Comparison of ENCODE assay signal across 17 cellular contexts in genomic region chr17:40615989-40616476, GRCh38. TPM values are rescaled to one million over a fixed set of nuclear protein-coding genes. Genes with fewer than 3 reads are reported as not detected.
DNase-seq lines count a peak whose midpoint lies in the region; ATAC-seq, FAIRE-seq and TF ChIP-seq lines count a peak whose summit lies in the region.
"Had no signal": no experiment of that assay in that cellular context is flagged by ENCODE, and none has a peak within 500 bp of the region (broad histone marks: within the 10 kb centered on the region; RNA-seq: fewer than 3 reads in every experiment).

No MANE protein-coding gene starts in this region.

- 88% methylated on average over 7 of the region's 8 CpGs; no CpG with 5 or more reads in 1 of the 2 experiments for WGBS in H1 (ENCODE audit: extremely low coverage in 1 of 2, insufficient coverage in 1 of 2, insufficient read length in 1 of 2, insufficient replicate concordance in 2 of 2, low coverage in 1 of 2, low lambda C conversion rate in 2 of 2, missing lambda C conversion rate in 1 of 2), 2 experiments
- WGBS in suprapubic skin: 94% methylated on average over 8 of the region's 8 CpGs

- H3K23ac ChIP-seq in H1 (ENCODE audit: insufficient read length): no peak overlapping the region

- H3K79me1 ChIP-seq in H1 (ENCODE audit: low read depth, low read length): no peaks in the 10 kb centered on the region

- no peak overlapping the region for H3K14ac ChIP-seq in H1 (ENCODE audit: insufficient read length)

- TF ChIP-seq POLR2A in H1 (IDR thresholded peaks at IDR 0.05; ENCODE audit: control extremely low read depth in 1 of 2, low read depth in 2 of 2, low read length in 2 of 2) (no peak), suprapubic skin (IDR thresholded peaks at IDR 0.05) (no peak)

- no peaks in the 10 kb centered on the region for H3K9me3 Mint-ChIP-seq in natural killer cell treated with Interleukin-12 subunit alpha and Interleukin-12 subunit beta and Interleukin-15 and Interleukin-18, amount 100 ng/mL, for 72 hours
- H3K9me3 Mint-ChIP-seq in natural killer cell (no peaks in the 10 kb centered on the region), T-cell (no peaks in the 10 kb centered on the region)
- H3K9me3 Mint-ChIP-seq: immature natural killer cell had no signal

- no peak for FAIRE-seq in H1 (lab: Jason Lieb, UNC)
- FAIRE-seq: HTR-8/SVneo had no signal

- H2BK15ac ChIP-seq in H1 (ENCODE audit: low read length): no peak overlapping the region

- H2BK12ac ChIP-seq in H1 (ENCODE audit: low read depth, low read length): no peak overlapping the region

- CTCF ChIA-PET in T-cell (lab: Charles Lee) (interaction anchor here (0.6 to 1.9 kb wide), 14 partner anchors 11 to 298 kb away, joined by 3 to 25 read pairs (median 3); partner anchors contain the start of gene SMARCE1 (in 1 of the 2)), H1 (lab: Charles Lee; ENCODE audit: partially characterized antibody) (interaction anchor here (0.7 to 4.4 kb wide), 23 partner anchors 11 to 254 kb away, joined by 3 to 43 read pairs (median 4); partner anchors contain the start of gene KRT222)

- H3K56ac ChIP-seq in H1 (replicated peaks; ENCODE audit: insufficient read length, low read depth, low read length): no peak overlapping the region

- H4K8ac ChIP-seq in H1 (ENCODE audit: extremely low read depth, insufficient read depth, low read length): no peak overlapping the region; the same call in 1 of the 2 replicates

- H4K20me1 ChIP-seq in H1 (replicated peaks in 1 of 2; ENCODE audit: control insufficient read depth in 1 of 2, insufficient read depth in 2 of 2, low read length in 2 of 2): no peaks in the 10 kb centered on the region

- no peaks in the 10 kb centered on the region for H3K27me3 ChIP-seq in H1 (replicated peaks in 1 of 4; ENCODE audit: control insufficient read depth in 3 of 4, extremely low read depth in 1 of 4, insufficient read depth in 3 of 4, low read length in 3 of 4)
- no peaks in the 10 kb centered on the region for H3K27me3 ChIP-seq in suprapubic skin

- no peak overlapping the region for H3K9ac ChIP-seq in H1 (replicated peaks in 1 of 4; ENCODE audit: extremely low read depth in 1 of 4, low read depth in 3 of 4, low read length in 3 of 4)
- H3K9ac ChIP-seq: SK-N-SH had no signal

- peak overlapping the region; percentile 51 to 80 for H3K27ac Mint-ChIP-seq in natural killer cell treated with Interleukin-12 subunit alpha and Interleukin-12 subunit beta and Interleukin-15 and Interleukin-18, amount 100 ng/mL, for 72 hours
- H3K27ac Mint-ChIP-seq in natural killer cell (peak overlapping the region in 1 of 2 donors; percentile 44), T-cell (peak overlapping the region; percentile 87 to 100)

- peak overlapping the region; percentile 81 for H2AFZ ChIP-seq in H1 (ENCODE audit: low read length)

- no peaks in the 10 kb centered on the region; the same call in 1 of the 2 replicates for H3K23me2 ChIP-seq in H1 (ENCODE audit: low read depth, low read length)

- no peak for TF ChIP-seq EP300 in H1 (IDR thresholded peaks at IDR 0.05; ENCODE audit: borderline replicate concordance in 1 of 2, low read depth in 2 of 2, low read length in 2 of 2)
- no peak for TF ChIP-seq EP300 in suprapubic skin (IDR thresholded peaks at IDR 0.05)

- H3K27ac ChIP-seq in H1 (ENCODE audit: low read depth, low read length) (no peak overlapping the region), suprapubic skin (no peak overlapping the region)

- peaks cover 0 to 4% of the 10 kb centered on the region in 2 donors for H3K27me3 Mint-ChIP-seq in natural killer cell treated with Interleukin-12 subunit alpha and Interleukin-12 subunit beta and Interleukin-15 and Interleukin-18, amount 100 ng/mL, for 72 hours
- H3K27me3 Mint-ChIP-seq in natural killer cell (ENCODE audit: low read depth in 2 of 2): peaks cover 0 to 15% of the 10 kb centered on the region in 2 donors
- no peaks in the 10 kb centered on the region for H3K27me3 Mint-ChIP-seq in T-cell

- H4K5ac ChIP-seq in H1 (ENCODE audit: insufficient read length, low read depth, low read length): no peak overlapping the region

- no peak overlapping the region for H2BK20ac ChIP-seq in H1 (ENCODE audit: low read length)

- TF ChIP-seq CTCF in natural killer cell (IDR thresholded peaks at IDR 0.05) (no peak), H1 (IDR thresholded peaks at IDR 0.05; ENCODE audit: control extremely low read depth in 1 of 3, insufficient read depth in 1 of 3, low read depth in 1 of 3, low read length in 3 of 3) (no peak), suprapubic skin (IDR thresholded peaks at IDR 0.05) (no peak)

- H3K79me2 ChIP-seq in H1 (ENCODE audit: control insufficient read depth in 1 of 2, insufficient read depth in 2 of 2, low read length in 2 of 2): no peaks in the 10 kb centered on the region

- no peaks in the 10 kb centered on the region for H3K36me3 ChIP-seq in H1 (ENCODE audit: control insufficient read depth in 2 of 4, insufficient read depth in 4 of 4, low read length in 3 of 4)
- H3K36me3 ChIP-seq in suprapubic skin: no peaks in the 10 kb centered on the region

- no peak overlapping the region for H2AK5ac ChIP-seq in H1 (ENCODE audit: low read depth, low read length)

- POLR2A ChIA-PET in T-cell (lab: Charles Lee): interaction anchor here (0.5 to 3.4 kb wide), 13 partner anchors 18 to 84 kb away, joined by 3 to 32 read pairs (median 4); partner anchors contain the start of gene CCR7 (in 1 of the 2)
- POLR2A ChIA-PET in H1 (lab: Charles Lee; ENCODE audit: partially characterized antibody): interaction anchor here (0.6 to 1.5 kb wide), 4 partner anchors 9 to 1073 kb away, joined by 3 to 4 read pairs (median 3); partner anchors contain the start of gene SMARCE1

- no peaks in the 10 kb centered on the region for H3K9me3 ChIP-seq in H1 (ENCODE audit: insufficient read depth in 2 of 2, low read depth in 1 of 2, low read length in 1 of 2)
- H3K9me3 ChIP-seq in suprapubic skin: no peaks in the 10 kb centered on the region
- H3K9me3 ChIP-seq: SK-N-SH had no signal

- peak overlapping the region; percentile 1 for H3K4me3 Mint-ChIP-seq in natural killer cell treated with Interleukin-12 subunit alpha and Interleukin-12 subunit beta and Interleukin-15 and Interleukin-18, amount 100 ng/mL, for 72 hours
- no peak overlapping the region for H3K4me3 Mint-ChIP-seq in natural killer cell
- peak overlapping the region in 1 of 3 donors; percentile 94 for H3K4me3 Mint-ChIP-seq in T-cell
- H3K4me3 Mint-ChIP-seq: immature natural killer cell had no signal

- no peak overlapping the region for H4K91ac ChIP-seq in H1 (replicated peaks; ENCODE audit: insufficient read length, low read length)

- H3K18ac ChIP-seq in H1 (ENCODE audit: extremely low read depth, low read length): no peak overlapping the region

- H3K4me2 ChIP-seq in H1 (ENCODE audit: insufficient read depth in 1 of 2, low read depth in 2 of 2, low read length in 2 of 2): no peak overlapping the region
- H3K4me2 ChIP-seq: SK-N-SH had no signal

- intact Hi-C loops in natural killer cell (cut with micrococcal nuclease): no loop called here

- no peak for DNase-seq in natural killer cell treated with Interleukin-12 subunit alpha and Interleukin-12 subunit beta and Interleukin-15 and Interleukin-18, amount 100 ng/mL, for 72 hours (ENCODE audit: low spot score)
- DNase-seq in natural killer cell (no peak), T-cell (no peak), H1 (ENCODE audit: low read depth in 1 of 2, low spot score in 2 of 2) (no peak), suprapubic skin (ENCODE audit: low spot score in 2 of 2) (no peak), NCI-H524 (lab: John Stamatoyannopoulos, UW) (no peak), NCI-H2029 treated with DMSO at 0.1 percent for 48 hours (lab: John Stamatoyannopoulos, UW) (no peak)
- DNase-seq: immature natural killer cell, NCI-H187 treated with DMSO at 0.1 percent for 48 hours had no signal

- no peaks in the 10 kb centered on the region for H3K36me3 Mint-ChIP-seq in natural killer cell treated with Interleukin-12 subunit alpha and Interleukin-12 subunit beta and Interleukin-15 and Interleukin-18, amount 100 ng/mL, for 72 hours
- H3K36me3 Mint-ChIP-seq in natural killer cell (no peaks in the 10 kb centered on the region), T-cell (no peaks in the 10 kb centered on the region)
- H3K36me3 Mint-ChIP-seq: immature natural killer cell had no signal

- H3K4me3 ChIP-seq in H1 (ENCODE audit: extremely low read depth in 1 of 4, insufficient read depth in 2 of 4, low read depth in 3 of 4, low read length in 4 of 4) (no peak overlapping the region), suprapubic skin (no peak overlapping the region)
- H3K4me3 ChIP-seq: lung had no signal

- ATAC-seq in natural killer cell treated with Interleukin-12 subunit alpha and Interleukin-12 subunit beta and Interleukin-15 and Interleukin-18, amount 100 ng/mL, for 72 hours: no peak
- no peak for ATAC-seq in natural killer cell
- no peak for ATAC-seq in T-cell (replicated peaks in 1 of 4)
- ATAC-seq in HG03571 (IDR thresholded peaks at IDR 0.05; ENCODE audit: unreplicated experiment): no peak

- no peak overlapping the region for H2BK5ac ChIP-seq in H1 (ENCODE audit: low read depth, low read length)

- H3K4me1 ChIP-seq in H1 (replicated peaks in 1 of 4; ENCODE audit: control insufficient read depth in 3 of 4, insufficient read depth in 4 of 4, low read length in 3 of 4): no peaks in the 10 kb centered on the region
- peaks cover 37% of the 10 kb centered on the region for H3K4me1 ChIP-seq in suprapubic skin

- no peak overlapping the region for H2BK120ac ChIP-seq in H1 (replicated peaks; ENCODE audit: low read depth, low read length)

- no peak for TF ChIP-seq RAD21 in H1 (IDR thresholded peaks at IDR 0.05 in 1 of 2, conservative IDR thresholded peaks at IDR 0.05 in 1 of 2; ENCODE audit: low read depth in 2 of 2, low read length in 2 of 2)

- peaks cover 48 to 68% of the 10 kb centered on the region in 2 donors for H3K4me1 Mint-ChIP-seq in natural killer cell treated with Interleukin-12 subunit alpha and Interleukin-12 subunit beta and Interleukin-15 and Interleukin-18, amount 100 ng/mL, for 72 hours (ENCODE audit: low read depth in 2 of 2)
- H3K4me1 Mint-ChIP-seq in natural killer cell (peaks cover 9% of the 10 kb centered on the region in 2 donors), T-cell (peaks cover 70 to 86% (median 70%) of the 10 kb centered on the region in 3 donors)

- no peak overlapping the region for H3K4ac ChIP-seq in H1 (replicated peaks; ENCODE audit: insufficient read length, low read depth, low read length)

RNA-seq across cellular contexts. Expression of gene SMARCE1, which starts 31.6 kb away (rescaled TPM):
- total RNA-seq in natural killer cell treated with Interleukin-12 subunit alpha and Interleukin-12 subunit beta and Interleukin-15 and Interleukin-18, amount 100 ng/mL, for 72 hours: 10 to 100 TPM; 76.2 to 94.6 TPM
- 100 to 1,000 TPM in 2 of 3 donors, 10 to 100 TPM in 1; 87.8 to 102 (median 101) TPM for total RNA-seq in natural killer cell
- total RNA-seq in T-cell: 10 to 100 TPM; 72.6 to 80.8 (median 75.8) TPM
- 131 and 142 TPM in 2 replicates for total RNA-seq in H1 (2021; fragmentation: NEBNext Ultra II Directional; extraction: Animal tissue kit (Norgen Biotek cat#: 25700))
- polyA plus RNA-seq in H1 (2011; rRNA removed): 20.2 and 30.7 TPM in 2 replicates
- 50.9 TPM for polyA plus RNA-seq in H1 (2011; cell fraction: cytosol; rRNA removed)
- polyA plus RNA-seq in H1 (2011; cell fraction: nucleus; rRNA removed): 21.9 TPM
- 115 to 150 TPM (median 137 TPM) in 4 replicates for polyA plus RNA-seq in H1 (2012, experiment 1 of 2)
- polyA plus RNA-seq in H1 (2012, experiment 2 of 2): 13.7 TPM
- 98.1 TPM for polyA plus RNA-seq in H1 (2013, experiment 1 of 2)
- polyA plus RNA-seq in H1 (2013, experiment 2 of 2): 101 TPM
- polyA minus RNA-seq in H1 (2011; rRNA and poly(A)+ RNA removed): 32.3 and 46.0 TPM in 2 replicates
- polyA minus RNA-seq in H1 (2011; cell fraction: cytosol; rRNA and poly(A)+ RNA removed): 32.1 TPM
- polyA minus RNA-seq in H1 (2011; cell fraction: nucleus; rRNA and poly(A)+ RNA removed): 83.3 TPM
- 100 to 1,000 TPM in 1 of 4 donors, 10 to 100 TPM in 3; 65.5 to 104 (median 75.9) TPM for total RNA-seq in suprapubic skin

RNA-seq across cellular contexts. Expression of gene KRT222, which starts 48.9 kb away (rescaled TPM):
- not detected for total RNA-seq in natural killer cell treated with Interleukin-12 subunit alpha and Interleukin-12 subunit beta and Interleukin-15 and Interleukin-18, amount 100 ng/mL, for 72 hours
- total RNA-seq in natural killer cell (not detected), T-cell (not detected), suprapubic skin (under 1 TPM in 1 of 4 donors, not detected in 3; 0.26 TPM)
- 0.61 and 0.75 TPM in 2 replicates for total RNA-seq in H1 (2021; fragmentation: NEBNext Ultra II Directional; extraction: Animal tissue kit (Norgen Biotek cat#: 25700))
- polyA plus RNA-seq in H1 (2011; rRNA removed): 0.08 and 0.09 TPM in 2 replicates
- 0.21 TPM for polyA plus RNA-seq in H1 (2011; cell fraction: cytosol; rRNA removed)
- polyA plus RNA-seq in H1 (2011; cell fraction: nucleus; rRNA removed): 0.07 TPM
- polyA plus RNA-seq in H1 (2012, experiment 1 of 2): 0.10 to 0.93 TPM (median 0.25 TPM) in 3 of 4 replicates, not detected in the other
- not detected for polyA plus RNA-seq in H1 (2012, experiment 2 of 2)
- 0.85 TPM for polyA plus RNA-seq in H1 (2013, experiment 1 of 2)
- 0.72 TPM for polyA plus RNA-seq in H1 (2013, experiment 2 of 2)
- 0.29 TPM in 1 of 2 replicates, not detected in the other for polyA minus RNA-seq in H1 (2011; rRNA and poly(A)+ RNA removed)
- polyA minus RNA-seq in H1 (2011; cell fraction: cytosol; rRNA and poly(A)+ RNA removed): not detected
- polyA minus RNA-seq in H1 (2011; cell fraction: nucleus; rRNA and poly(A)+ RNA removed): not detected
- total RNA-seq: activated CD8-positive, alpha-beta memory T cell treated with anti-CD3 and anti-CD28 coated beads for 36 hours; PC-3 had no signal
- polyA plus RNA-seq: immature natural killer cell, SK-N-SH had no signal

RNA-seq across cellular contexts. Expression of gene CCR7, which starts 50.8 kb away (rescaled TPM):
- 10 to 100 TPM; 65.7 to 71.1 TPM for total RNA-seq in natural killer cell treated with Interleukin-12 subunit alpha and Interleukin-12 subunit beta and Interleukin-15 and Interleukin-18, amount 100 ng/mL, for 72 hours
- 1 to 10 TPM; 3.2 to 8.0 (median 6.6) TPM for total RNA-seq in natural killer cell
- 100 to 1,000 TPM; 173 to 438 (median 340) TPM for total RNA-seq in T-cell
- total RNA-seq in H1 (2021; fragmentation: NEBNext Ultra II Directional; extraction: Animal tissue kit (Norgen Biotek cat#: 25700)): 0.17 TPM in 1 of 2 replicates, not detected in the other
- polyA plus RNA-seq in H1 (2011; rRNA removed): 0.12 and 0.28 TPM in 2 replicates
- 0.16 TPM for polyA plus RNA-seq in H1 (2011; cell fraction: cytosol; rRNA removed)
- polyA plus RNA-seq in H1 (2011; cell fraction: nucleus; rRNA removed): 0.27 TPM
- polyA plus RNA-seq in H1 (2012, experiment 1 of 2): 0.11 to 0.33 TPM in 2 of 4 replicates, not detected in the others
- 0.14 TPM for polyA plus RNA-seq in H1 (2012, experiment 2 of 2)
- 0.30 TPM for polyA plus RNA-seq in H1 (2013, experiment 1 of 2)
- polyA plus RNA-seq in H1 (2013, experiment 2 of 2): 0.24 TPM
- polyA minus RNA-seq in H1 (2011; rRNA and poly(A)+ RNA removed): not detected in 2 replicates
- not detected for polyA minus RNA-seq in H1 (2011; cell fraction: cytosol; rRNA and poly(A)+ RNA removed)
- polyA minus RNA-seq in H1 (2011; cell fraction: nucleus; rRNA and poly(A)+ RNA removed): not detected
- 1 to 10 TPM in 1 of 4 donors, not detected in 3; 1.2 TPM for total RNA-seq in suprapubic skin
- total RNA-seq: MCF 10A, PC-3 had no signal
- polyA plus RNA-seq: neural cell, SK-N-SH had no signal

Comparison
In these comparisons a context has a peak if more than half of its experiments do, and no peak if none do; other contexts are left out.
1. RNA of gene CCR7, which starts 50.8 kb away (total RNA-seq): 173 to 438 TPM in T-cell and 65.7 to 71.1 TPM in natural killer cell treated with Interleukin-12 subunit alpha and Interleukin-12 subunit beta and Interleukin-15 and Interleukin-18, amount 100 ng/mL, for 72 hours; 3.2 to 8.0 TPM in natural killer cell, 0.17 TPM in H1 and 1.2 TPM in suprapubic skin; every median in the first group is over 4 times any median in the second.